In the genomic region with DNA sequence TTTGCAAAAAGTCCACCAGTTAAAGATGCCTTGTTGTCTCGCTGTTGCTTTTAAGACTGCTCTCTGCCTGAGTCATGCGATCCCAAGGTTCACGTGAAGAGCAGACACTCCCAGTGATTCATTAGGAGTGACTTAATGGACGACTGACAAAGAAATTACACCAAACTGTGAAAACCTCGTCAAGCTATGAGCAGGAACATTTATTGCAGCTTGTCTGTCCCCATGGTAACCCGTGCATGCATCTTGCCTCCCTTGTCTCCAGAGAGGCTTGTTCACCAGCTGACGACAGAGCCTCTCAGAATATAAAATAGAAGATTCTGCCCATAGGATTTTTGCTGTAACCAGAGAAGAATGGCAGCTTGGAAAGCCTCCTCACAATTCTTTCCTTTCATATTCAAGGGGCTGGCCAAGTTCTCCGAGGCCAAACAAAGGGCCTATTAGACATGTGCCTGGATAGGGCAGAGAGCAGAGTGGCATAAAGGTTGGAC, we compare ENCODE assay signal across 8 cellular contexts.
DNase-seq lines count a peak whose midpoint lies in the region; ATAC-seq and TF ChIP-seq lines count a peak whose summit lies in the region.
"Had no signal": no experiment of that assay in that cellular context is flagged by ENCODE, and none has a peak within 500 bp of the region (broad histone marks: within the 10 kb centered on the region; RNA-seq: fewer than 3 reads in every experiment).

No MANE protein-coding gene starts in this region.

- H4K5ac ChIP-seq in IMR-90 (ENCODE audit: low read depth, low read length) = no peak overlapping the region

- no peak; the same call in 1 of the 2 replicates for TF ChIP-seq RAD21 in IMR-90 (IDR thresholded peaks at IDR 0.05; ENCODE audit: low read length)

- no peak for TF ChIP-seq CTCF in IMR-90 (conservative IDR thresholded peaks at IDR 0.05; ENCODE audit: low read depth, low read length)
- TF ChIP-seq CTCF in testis (IDR thresholded peaks at IDR 0.05) = no peak

- no peak overlapping the region for H2AK5ac ChIP-seq in IMR-90 (ENCODE audit: low read depth, low read length)

- peak overlapping the region; percentile 20; the same call in 1 of the 2 replicates for H3K18ac ChIP-seq in IMR-90 (ENCODE audit: low read depth, low read length)

- peak overlapping the region; percentile 71 for H3K4ac ChIP-seq in IMR-90 (ENCODE audit: low read depth, low read length)

- peaks cover 15% of the 10 kb centered on the region; the same call in 1 of the 2 replicates for H3K9me1 ChIP-seq in IMR-90 (ENCODE audit: insufficient read depth, low read length)

- WGBS in IMR-90 (ENCODE audit: extremely low coverage in 2 of 2, insufficient read length in 1 of 2), 2 experiments = no CpG with 5 or more reads among the region's 8 CpGs
- 65 to 76% methylated on average over 8 of the region's 8 CpGs for WGBS in testis, 2 donors

- peak overlapping the region; percentile 15 for H3K23ac ChIP-seq in IMR-90 (ENCODE audit: low read depth, low read length)

- H3K9me3 ChIP-seq in IMR-90 (ENCODE audit: control insufficient read depth, insufficient read depth, low read length) = no peaks in the 10 kb centered on the region
- H3K9me3 ChIP-seq in testis = no peaks in the 10 kb centered on the region

- H3K27me3 ChIP-seq in IMR-90 (ENCODE audit: control insufficient read depth, insufficient read depth, low read length) (no peaks in the 10 kb centered on the region), testis (no peaks in the 10 kb centered on the region)

- H3K4me3 ChIP-seq in IMR-90 (ENCODE audit: insufficient read depth, low read depth, low read length) (no peak overlapping the region), testis (no peak overlapping the region)

- peak overlapping the region; percentile 26; the same call in 1 of the 2 replicates for H4K91ac ChIP-seq in IMR-90 (ENCODE audit: insufficient read depth, low read depth, low read length)

- H3K4me1 ChIP-seq in IMR-90 (ENCODE audit: control insufficient read depth, insufficient read depth, low read length) (peaks cover 24% of the 10 kb centered on the region), testis (peaks cover 20% of the 10 kb centered on the region)

- intact Hi-C loops in IMR-90 (cut with micrococcal nuclease) = no loop called here
- intact Hi-C loops in testis (cut with DNase I; ENCODE audit: low total_unique reads) = no loop called here

- in situ Hi-C loops in IMR-90 (cut with MboI; ENCODE audit: low sequenced_read_pairs) = no loop called here

- TF ChIP-seq POLR2A in IMR-90 (IDR thresholded peaks at IDR 0.05; ENCODE audit: low read depth, low read length) = peak; percentile 58
- no peak for TF ChIP-seq POLR2A in testis (IDR thresholded peaks at IDR 0.05)

- peak overlapping the region; percentile 64 for H2AFZ ChIP-seq in IMR-90 (replicated peaks; ENCODE audit: low read length, poor library complexity)

- no peak overlapping the region for H2BK15ac ChIP-seq in IMR-90 (ENCODE audit: low read depth, low read length)

- H3K14ac ChIP-seq in IMR-90 (replicated peaks; ENCODE audit: low read depth, low read length) = no peak overlapping the region; the same call in 1 of the 2 replicates

- no TSS peak for BruUV-seq in IMR-90 (replicated peaks; lab: Mats Ljungman, UMichigan)

- peak overlapping the region; percentile 47 for H2AK9ac ChIP-seq in IMR-90 (replicated peaks; ENCODE audit: low read depth, low read length, poor library complexity)

- H2BK120ac ChIP-seq in IMR-90 (ENCODE audit: low read depth, low read length) = peak overlapping the region; percentile 80

- H3K56ac ChIP-seq in IMR-90 (ENCODE audit: extremely low read depth, insufficient read depth, low read length) = no peak overlapping the region; the same call in 1 of the 2 replicates

- POLR2A ChIA-PET in IMR-90 (lab: Charles Lee; ENCODE audit: unreplicated experiment) = no interaction called here

- peak overlapping the region; percentile 10; the same call in 1 of the 2 replicates for H3K27ac ChIP-seq in IMR-90 (ENCODE audit: insufficient read depth, low read length)
- peak overlapping the region; percentile 71 for H3K27ac ChIP-seq in angular gyrus (ENCODE audit: low read depth, low read length)
- peak overlapping the region in 1 of 2 donors; percentile 1 for H3K27ac ChIP-seq in testis

- ATAC-seq in IMR-90 (ENCODE audit: low read depth) (peak; percentile 60), GM18858 (IDR thresholded peaks at IDR 0.05; ENCODE audit: unreplicated experiment) (no peak)

- DNase-seq in IMR-90 = peak; percentile 96
- DNase-seq in hypothalamus (lab: John Stamatoyannopoulos, UW) = peak in 31 of 51 donors; percentile 9 to 80 (median 46)
- DNase-seq in testis = peak; percentile 29
- no peak for DNase-seq in NCI-H146 treated with DMSO at 0.1 percent for 48 hours (lab: John Stamatoyannopoulos, UW; ENCODE audit: unreplicated experiment)
- DNase-seq in central memory CD4-positive, alpha-beta T cell = no peak
- DNase-seq: activated T-cell treated with anti-CD3 and anti-CD28 coated beads, Interleukin-2, amount 50 U/mL, for 24 hours had no signal

- peak overlapping the region; percentile 7 for H2BK20ac ChIP-seq in IMR-90 (ENCODE audit: low read depth, low read length)

- CTCF ChIA-PET in IMR-90 (lab: Yijun Ruan, JAX) = no interaction called here

- no peaks in the 10 kb centered on the region for H4K20me1 ChIP-seq in IMR-90 (ENCODE audit: insufficient read depth, low read length)

- peak overlapping the region in 1 of 2 experiments; percentile 64; a peak in 2 of 4 replicates for H4K8ac ChIP-seq in IMR-90 (ENCODE audit: low read depth in 2 of 2, low read length in 2 of 2)

- no peaks in the 10 kb centered on the region for H3K79me1 ChIP-seq in IMR-90 (ENCODE audit: low read depth in 1 of 2, low read length in 2 of 2)

- H3K9ac ChIP-seq in IMR-90 (ENCODE audit: low read depth, low read length) = no peak overlapping the region

- peak overlapping the region; percentile 8 for H2BK5ac ChIP-seq in IMR-90 (ENCODE audit: low read depth, low read length, poor library complexity, severe bottlenecking)

- dilution Hi-C loops in IMR-90 (cut with HindIII; ENCODE audit: low sequenced_read_pairs, unreplicated experiment) = no loop called here

- H3K36me3 ChIP-seq in IMR-90 (ENCODE audit: control insufficient read depth, insufficient read depth, low read length) = no peaks in the 10 kb centered on the region
- no peaks in the 10 kb centered on the region for H3K36me3 ChIP-seq in testis (ENCODE audit: low read depth, missing control alignments)

- H3K4me2 ChIP-seq in IMR-90 (ENCODE audit: low read depth, low read length) = peak overlapping the region; percentile 7

TF ChIP-seq in IMR-90, 13 proteins besides CTCF, POLR2A, EP300 and RAD21:
- TF ChIP-seq BHLHE40 (IDR thresholded peaks at IDR 0.05; ENCODE audit: low read depth, low read length) = peak; percentile 100
- TF ChIP-seq FOS (IDR thresholded peaks at IDR 0.05; ENCODE audit: low read depth, low read length) = peak; percentile 96
- TF ChIP-seq SMC3 (IDR thresholded peaks at IDR 0.05; ENCODE audit: low read depth, low read length) = no peak
- peak; percentile 56; the same call in 1 of the 2 replicates for TF ChIP-seq NFE2L2 (IDR thresholded peaks at IDR 0.05; ENCODE audit: low read depth, low read length)
- no peak for TF ChIP-seq MAFK (IDR thresholded peaks at IDR 0.05; ENCODE audit: low read depth, low read length)
- TF ChIP-seq, protein P1, sequence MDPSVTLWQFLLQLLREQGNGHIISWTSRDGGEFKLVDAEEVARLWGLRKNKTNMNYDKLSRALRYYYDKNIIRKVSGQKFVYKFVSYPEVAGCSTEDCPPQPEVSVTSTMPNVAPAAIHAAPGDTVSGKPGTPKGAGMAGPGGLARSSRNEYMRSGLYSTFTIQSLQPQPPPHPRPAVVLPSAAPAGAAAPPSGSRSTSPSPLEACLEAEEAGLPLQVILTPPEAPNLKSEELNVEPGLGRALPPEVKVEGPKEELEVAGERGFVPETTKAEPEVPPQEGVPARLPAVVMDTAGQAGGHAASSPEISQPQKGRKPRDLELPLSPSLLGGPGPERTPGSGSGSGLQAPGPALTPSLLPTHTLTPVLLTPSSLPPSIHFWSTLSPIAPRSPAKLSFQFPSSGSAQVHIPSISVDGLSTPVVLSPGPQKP (IDR thresholded peaks at IDR 0.05; ENCODE audit: borderline replicate concordance, low read depth, low read length) = no peak
- no peak for TF ChIP-seq RCOR1 (IDR thresholded peaks at IDR 0.05; ENCODE audit: insufficient replicate concordance, low read length)
- no peak for TF ChIP-seq MAZ (IDR thresholded peaks at IDR 0.05; ENCODE audit: borderline replicate concordance, low read depth, low read length)
- TF ChIP-seq, protein P2, sequence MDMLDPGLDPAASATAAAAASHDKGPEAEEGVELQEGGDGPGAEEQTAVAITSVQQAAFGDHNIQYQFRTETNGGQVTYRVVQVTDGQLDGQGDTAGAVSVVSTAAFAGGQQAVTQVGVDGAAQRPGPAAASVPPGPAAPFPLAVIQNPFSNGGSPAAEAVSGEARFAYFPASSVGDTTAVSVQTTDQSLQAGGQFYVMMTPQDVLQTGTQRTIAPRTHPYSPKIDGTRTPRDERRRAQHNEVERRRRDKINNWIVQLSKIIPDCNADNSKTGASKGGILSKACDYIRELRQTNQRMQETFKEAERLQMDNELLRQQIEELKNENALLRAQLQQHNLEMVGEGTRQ (IDR thresholded peaks at IDR 0.05; ENCODE audit: low read depth, low read length) = peak; percentile 78; the same call in 1 of the 2 replicates
- TF ChIP-seq CHD1 (IDR thresholded peaks at IDR 0.05; ENCODE audit: low read depth, low read length) = no peak
- peak; percentile 73; the same call in 1 of the 2 replicates for TF ChIP-seq CEBPB (IDR thresholded peaks at IDR 0.05; ENCODE audit: low read depth, low read length)
- no peak for TF ChIP-seq MXI1 (IDR thresholded peaks at IDR 0.05; ENCODE audit: borderline replicate concordance, low read depth, low read length)
- no peak for TF ChIP-seq RFX5 (IDR thresholded peaks at IDR 0.05; ENCODE audit: low read depth, low read length)

Comparison
In these comparisons a context has a peak if more than half of its experiments do, and no peak if none do; other contexts are left out.
1. DNase-seq: peak in IMR-90 (single experiment), hypothalamus (31 of 51) and testis (single experiment); none in NCI-H146 treated with DMSO at 0.1 percent for 48 hours (single experiment) and central memory CD4-positive, alpha-beta T cell (single experiment).